In genomic region chr1:46061146-46061545, GRCh38 we compare ENCODE assay signal across 25 cellular contexts.
"Had no signal": no experiment of that assay in that cellular context is flagged by ENCODE, and none has a peak within 500 bp of the region (broad histone marks: within the 10 kb centered on the region; RNA-seq: fewer than 3 reads in every experiment).

No MANE protein-coding gene starts in this region.

- H3K9me3 Mint-ChIP-seq: stimulated activated naive B cell treated with anti-CD40 and anti-IgM and Interleukin-4, amounts not matched to agents 10 μg/mL and 1 μg/mL and 100 μg/mL, for 72 hours had no signal

- H3K4me3 ChIP-seq: heart left ventricle, hepatocyte, lower lobe of right lung, ovary, skin epidermis, stomach, testis, thyroid gland, transverse colon, upper lobe of right lung had no signal

- DNase-seq: heart left ventricle; islet precursor cell; left cardiac atrium; left ventricle myocardium superior; lower lobe of right lung; mammary epithelial cell; mesenchymal stem cell; naive thymus-derived CD8-positive, alpha-beta T cell; ovary; retina; right cardiac atrium; stimulated activated CD4-positive, alpha-beta T cell treated with anti-CD3 and anti-CD28 coated beads, Interleukin-12 subunit alpha, Interleukin-12 subunit beta, amount 100 ng/mL, for 4 hours; stimulated activated CD4-positive, alpha-beta T cell treated with anti-CD3 and anti-CD28 coated beads, Interleukin-15, amount 100 ng/mL, for 24 hours; stimulated activated CD4-positive, alpha-beta T cell treated with anti-CD3 and anti-CD28 coated beads, Interleukin-2, amount 100 ng/mL, for 24 hours; stimulated activated CD4-positive, alpha-beta T cell treated with anti-CD3 and anti-CD28 coated beads, Interleukin-4, amount 100 ng/mL, for 1 hour; stimulated activated naive B cell treated with anti-CD40 and anti-IgM and Interleukin-4, amounts not matched to agents 10 μg/mL and 1 μg/mL and 100 μg/mL, for 72 hours; stimulated activated naive CD8-positive, alpha-beta T cell treated with anti-CD3 and anti-CD28 coated beads, Interleukin-15, Interleukin-2, amounts not matched to agents 100 U/mL and 50 U/mL, for 24 hours; stomach; testis; thyroid gland; transverse colon; upper lobe of right lung had no signal

- H3K27me3 ChIP-seq: heart left ventricle, hepatocyte, ovary, stomach, testis, thyroid gland, transverse colon, upper lobe of right lung had no signal

- H3K27ac Mint-ChIP-seq: progenitor cell of endocrine pancreas had no signal

- H3K36me3 ChIP-seq: ovary, thyroid gland, transverse colon had no signal

- H3K9me3 ChIP-seq: heart left ventricle, lower lobe of right lung, ovary, stomach, testis, thyroid gland, transverse colon, upper lobe of right lung had no signal

- H3K27ac ChIP-seq: heart left ventricle, hepatocyte, lower lobe of right lung, ovary, skin epidermis, stomach, testis, thyroid gland, transverse colon, upper lobe of right lung had no signal

- H3K4me1 ChIP-seq: testis, upper lobe of right lung had no signal

- H3K4me3 Mint-ChIP-seq: stimulated activated naive B cell treated with anti-CD40 and anti-IgM and Interleukin-4, amounts not matched to agents 10 μg/mL and 1 μg/mL and 100 μg/mL, for 72 hours had no signal

- H3K27me3 Mint-ChIP-seq: progenitor cell of endocrine pancreas; stimulated activated naive B cell treated with anti-CD40 and anti-IgM and Interleukin-4, amounts not matched to agents 10 μg/mL and 1 μg/mL and 100 μg/mL, for 72 hours had no signal
